ENCODE assay signal across 27 cellular contexts in genomic region chr4:16777726-16778125, GRCh38.
"Had no signal": no experiment of that assay in that cellular context is flagged by ENCODE, and none has a peak within 500 bp of the region (broad histone marks: within the 10 kb centered on the region; RNA-seq: fewer than 3 reads in every experiment).

No MANE protein-coding gene starts in this region.

- DNase-seq: stimulated activated CD4-positive, alpha-beta T cell treated with anti-CD3 and anti-CD28 coated beads, Interleukin-2, amount 100 ng/mL, for 48 hours; stimulated activated CD4-positive, alpha-beta T cell treated with anti-CD3 and anti-CD28 coated beads, Interleukin-4, amount 100 ng/mL, for 1 hour; stimulated activated CD4-positive, alpha-beta T cell treated with anti-CD3 and anti-CD28 coated beads, Interleukin-4, amount 100 ng/mL, for 24 hours; stimulated activated CD4-positive, alpha-beta T cell treated with anti-CD3 and anti-CD28 coated beads, Interleukin-4, amount 100 ng/mL, for 4 hours; stimulated activated CD8-positive, alpha-beta memory T cell treated with anti-CD3 and anti-CD28 coated beads, Interleukin-4, amount 100 ng/mL, for 48 hours; stimulated activated naive B cell treated with anti-CD40 and anti-IgM and Interleukin-4, amounts not matched to agents 10 μg/mL and 1 μg/mL and 100 μg/mL, for 72 hours; stimulated activated naive CD4-positive, alpha-beta T cell; stimulated activated naive CD4-positive, alpha-beta T cell treated with Interleukin-2 at 50 U/mL for 16 hours; stimulated activated naive CD8-positive, alpha-beta T cell treated with anti-CD3 and anti-CD28 coated beads, Interleukin-15, amount 100 ng/mL, for 72 hours; stimulated activated naive CD8-positive, alpha-beta T cell treated with anti-CD3 and anti-CD28 coated beads, Interleukin-15, Interleukin-2, amounts not matched to agents 100 U/mL and 50 U/mL, for 24 hours; stomach; substantia nigra; testis; tibial artery; transverse colon; trophoblast cell; upper lobe of left lung; upper lobe of right lung; uterus had no signal

- H3K27me3 ChIP-seq: stomach, suprapubic skin, testis, thyroid gland, tibial artery, tibial nerve, transverse colon, upper lobe of left lung, upper lobe of right lung, uterus, vagina had no signal

- FAIRE-seq: urothelium cell line had no signal

- H3K9me3 ChIP-seq: stomach, suprapubic skin, testis, thoracic aorta, thyroid gland, tibial artery, tibial nerve, transverse colon, upper lobe of left lung, upper lobe of right lung, uterus, vagina had no signal

- H3K4me1 ChIP-seq: stomach, suprapubic skin, testis, thyroid gland, tibial artery, tibial nerve, transverse colon, upper lobe of right lung, vagina had no signal

- ATAC-seq: stimulated activated effector memory CD8-positive, alpha-beta T cell treated with anti-CD3 and anti-CD28 coated beads, Interleukin-12 subunit alpha, Interleukin-12 subunit beta, amount 100 ng/mL, for 72 hours; stimulated activated memory B cell treated with anti-CD40 and anti-IgM and Interleukin-4, amounts not matched to agents 10 μg/mL and 1 μg/mL and 100 μg/mL, for 72 hours; stimulated activated naive B cell treated with anti-CD40 and anti-IgM and Interleukin-4, amounts not matched to agents 10 μg/mL and 1 μg/mL and 100 μg/mL, for 72 hours; stimulated activated naive CD8-positive, alpha-beta T cell treated with anti-CD3 and anti-CD28 coated beads, Interleukin-15, amount 100 ng/mL, for 72 hours; stimulated activated naive CD8-positive, alpha-beta T cell treated with anti-CD3 and anti-CD28 coated beads, Interleukin-15, Interleukin-2, amounts not matched to agents 100 U/mL and 50 U/mL, for 24 hours; upper lobe of right lung had no signal

- H3K36me3 ChIP-seq: stomach, suprapubic skin, thoracic aorta, thyroid gland, tibial artery, tibial nerve, transverse colon, upper lobe of right lung, uterus, vagina had no signal

- H3K4me3 ChIP-seq: stomach, suprapubic skin, testis, thoracic aorta, thyroid gland, tibial artery, tibial nerve, transverse colon, upper lobe of left lung, upper lobe of right lung, uterus, vagina had no signal

- H3K27ac ChIP-seq: stomach, suprapubic skin, testis, thoracic aorta, thyroid gland, tibial artery, tibial nerve, transverse colon, upper lobe of right lung, uterus, vagina had no signal
